In the genomic region with DNA sequence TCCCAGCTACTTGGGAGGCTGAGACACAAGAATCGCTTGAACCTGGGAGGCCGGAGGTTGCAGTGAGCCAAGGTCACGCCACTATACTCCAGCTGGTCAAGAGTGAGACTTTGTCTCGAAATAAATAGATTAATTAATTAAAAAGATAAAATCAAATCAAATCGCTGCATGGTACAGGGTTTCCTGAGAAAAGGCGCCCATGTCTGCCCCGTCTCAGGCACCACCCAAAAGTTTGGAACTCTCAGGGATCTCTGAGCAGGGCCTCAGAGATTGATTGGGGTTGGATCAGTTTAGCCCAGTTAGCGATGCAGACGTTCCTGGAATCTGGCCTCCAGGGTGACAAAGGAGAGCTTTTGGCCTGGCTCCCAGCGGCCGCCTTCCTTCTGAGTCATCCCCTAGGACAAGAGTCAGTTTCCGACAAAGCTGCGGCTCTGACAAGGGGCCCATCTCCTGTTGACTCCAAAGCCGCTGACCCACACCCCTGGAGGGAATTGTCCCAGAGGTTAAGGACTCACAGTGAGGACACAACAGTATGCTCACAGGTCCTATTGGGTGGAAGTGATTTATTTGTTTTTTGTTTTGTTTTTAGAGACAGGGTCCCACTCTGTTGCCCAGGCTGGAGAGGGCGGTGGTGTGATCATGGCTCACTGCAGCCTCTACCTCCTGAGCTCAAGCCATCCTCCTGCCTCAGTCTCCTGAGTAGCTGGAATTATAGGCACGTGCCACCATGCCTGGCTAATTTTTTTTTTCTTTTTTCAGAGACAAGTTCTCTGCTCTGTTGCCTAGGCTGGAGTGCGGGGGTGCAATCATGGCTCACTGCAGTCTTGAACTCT, we compare ENCODE assay signal across 8 cellular contexts. TPM values are rescaled to one million over a fixed set of nuclear protein-coding genes. Genes with fewer than 3 reads are reported as not detected.
A peak's percentile ranks its signal among the peaks of the same experiment; 100 is the strongest.
DNase-seq lines count a peak whose midpoint lies in the region; ATAC-seq and TF ChIP-seq lines count a peak whose summit lies in the region.
"Had no signal": no experiment of that assay in that cellular context is flagged by ENCODE, and none has a peak within 500 bp of the region (broad histone marks: within the 10 kb centered on the region; RNA-seq: fewer than 3 reads in every experiment).

No MANE protein-coding gene starts in this region.

- H3K9me3 ChIP-seq in PC-9 (ENCODE audit: insufficient read depth, low read depth) (no peaks in the 10 kb centered on the region), left ventricle myocardium inferior (replicated peaks) (no peaks in the 10 kb centered on the region)

- H4K20me1 ChIP-seq in PC-9 (ENCODE audit: insufficient read depth) = no peaks in the 10 kb centered on the region; the same call in 1 of the 2 replicates

- DNase-seq in PC-9 = peak; percentile 86 to 93
- DNase-seq in left ventricle myocardium inferior = peak; percentile 68
- no peak for DNase-seq in stimulated activated effector memory CD8-positive, alpha-beta T cell treated with anti-CD3 and anti-CD28 coated beads, Interleukin-12 subunit alpha, Interleukin-12 subunit beta, amount 100 ng/mL, for 72 hours (ENCODE audit: low spot score in 2 of 2)
- DNase-seq: activated naive CD8-positive, alpha-beta T cell treated with anti-CD3 and anti-CD28 coated beads, Interleukin-2, amount 50 U/mL, for 24 hours; CD4-positive, alpha-beta T cell had no signal

- no TSS peak for BruUV-seq in PC-9 (replicated peaks; lab: Mats Ljungman, UMichigan)

- POLR2A ChIA-PET in PC-9 (lab: Charles Lee; ENCODE audit: unreplicated experiment) = interaction anchor here (0.7 kb wide), 1 partner anchor 45 kb away, joined by 4 read pairs; no protein-coding TSS in a partner anchor

- H3K4me2 ChIP-seq in PC-9 = peak overlapping the region; percentile 29

- no peaks in the 10 kb centered on the region for H3K4me1 Mint-ChIP-seq in stimulated activated effector memory CD8-positive, alpha-beta T cell treated with anti-CD3 and anti-CD28 coated beads, Interleukin-12 subunit alpha, Interleukin-12 subunit beta, amount 100 ng/mL, for 72 hours

- H3K4me3 Mint-ChIP-seq in stimulated activated effector memory CD8-positive, alpha-beta T cell treated with anti-CD3 and anti-CD28 coated beads, Interleukin-12 subunit alpha, Interleukin-12 subunit beta, amount 100 ng/mL, for 72 hours = no peak overlapping the region
- H3K4me3 Mint-ChIP-seq: activated naive CD8-positive, alpha-beta T cell treated with anti-CD3 and anti-CD28 coated beads, Interleukin-2, amount 50 U/mL, for 24 hours; CD4-positive, alpha-beta T cell had no signal

- H3K36me3 Mint-ChIP-seq in stimulated activated effector memory CD8-positive, alpha-beta T cell treated with anti-CD3 and anti-CD28 coated beads, Interleukin-12 subunit alpha, Interleukin-12 subunit beta, amount 100 ng/mL, for 72 hours = peaks cover 82% of the 10 kb centered on the region

- peaks cover 2% of the 10 kb centered on the region for H3K79me2 ChIP-seq in ACC112 (ENCODE audit: control insufficient read depth, insufficient read depth, low read length, unreplicated experiment)
- no peaks in the 10 kb centered on the region for H3K79me2 ChIP-seq in PC-9 (ENCODE audit: low read depth)

- H3K4me3 ChIP-seq in ACC112 (ENCODE audit: low read depth, low read length) (no peak overlapping the region), PC-9 (no peak overlapping the region), left ventricle myocardium inferior (no peak overlapping the region)

- no peaks in the 10 kb centered on the region for H3K27me3 ChIP-seq in ACC112 (ENCODE audit: insufficient read depth, low read length)
- no peaks in the 10 kb centered on the region for H3K27me3 ChIP-seq in PC-9 (ENCODE audit: insufficient read depth, low read depth)
- H3K27me3 ChIP-seq in left ventricle myocardium inferior (ENCODE audit: low read depth) = no peaks in the 10 kb centered on the region

- intact Hi-C loops in PC-9 (cut with micrococcal nuclease; ENCODE audit: unreplicated experiment) = loop anchor here (1.0 kb wide), 1 partner anchor 8 kb away; no protein-coding TSS in a partner anchor
- intact Hi-C loops in left ventricle myocardium inferior (cut with micrococcal nuclease) = no loop called here

- peaks cover 16% of the 10 kb centered on the region; the same call in 1 of the 2 replicates for H3F3A ChIP-seq in PC-9 (ENCODE audit: insufficient read depth, low read depth)

- peaks cover 12% of the 10 kb centered on the region for H3K4me1 ChIP-seq in ACC112 (ENCODE audit: control insufficient read depth, insufficient read depth, low read length, unreplicated experiment)
- peaks cover 16% of the 10 kb centered on the region for H3K4me1 ChIP-seq in PC-9 (replicated peaks; ENCODE audit: insufficient read depth)
- H3K4me1 ChIP-seq in left ventricle myocardium inferior = peaks cover 15% of the 10 kb centered on the region

- no peaks in the 10 kb centered on the region for H3K9me2 ChIP-seq in PC-9 (ENCODE audit: insufficient read depth)

- no peak overlapping the region for H2AFZ ChIP-seq in ACC112 (ENCODE audit: low read length, unreplicated experiment)
- no peak overlapping the region for H2AFZ ChIP-seq in PC-9

- no peaks in the 10 kb centered on the region for H3K9me3 Mint-ChIP-seq in stimulated activated effector memory CD8-positive, alpha-beta T cell treated with anti-CD3 and anti-CD28 coated beads, Interleukin-12 subunit alpha, Interleukin-12 subunit beta, amount 100 ng/mL, for 72 hours
- H3K9me3 Mint-ChIP-seq: activated naive CD8-positive, alpha-beta T cell treated with anti-CD3 and anti-CD28 coated beads, Interleukin-2, amount 50 U/mL, for 24 hours; CD4-positive, alpha-beta T cell had no signal

- H3K36me3 ChIP-seq in ACC112 (ENCODE audit: insufficient read depth, low read length) (no peaks in the 10 kb centered on the region; the same call in 1 of the 2 replicates), PC-9 (ENCODE audit: low read depth) (no peaks in the 10 kb centered on the region), left ventricle myocardium inferior (peaks cover 4% of the 10 kb centered on the region)

- no peak for TF ChIP-seq CTCF in PC-9 (conservative IDR thresholded peaks at IDR 0.05)
- no peak for TF ChIP-seq CTCF in left ventricle myocardium inferior (IDR thresholded peaks at IDR 0.05; ENCODE audit: borderline replicate concordance)

- no peak overlapping the region for H3K27ac Mint-ChIP-seq in stimulated activated effector memory CD8-positive, alpha-beta T cell treated with anti-CD3 and anti-CD28 coated beads, Interleukin-12 subunit alpha, Interleukin-12 subunit beta, amount 100 ng/mL, for 72 hours
- H3K27ac Mint-ChIP-seq: activated naive CD8-positive, alpha-beta T cell treated with anti-CD3 and anti-CD28 coated beads, Interleukin-2, amount 50 U/mL, for 24 hours; CD4-positive, alpha-beta T cell had no signal

- no peak for ATAC-seq in stimulated activated effector memory CD8-positive, alpha-beta T cell treated with anti-CD3 and anti-CD28 coated beads, Interleukin-12 subunit alpha, Interleukin-12 subunit beta, amount 100 ng/mL, for 72 hours
- ATAC-seq in GM21390 (IDR thresholded peaks at IDR 0.05; ENCODE audit: unreplicated experiment) (no peak), GM19351 (IDR thresholded peaks at IDR 0.05; ENCODE audit: unreplicated experiment) (no peak)
- ATAC-seq: activated naive CD8-positive, alpha-beta T cell treated with anti-CD3 and anti-CD28 coated beads, Interleukin-2, amount 50 U/mL, for 24 hours had no signal

- CTCF ChIA-PET in PC-9 (lab: Charles Lee) = interaction anchor here (0.6 to 1.1 kb wide), 2 partner anchors 8 to 27 kb away, joined by 4 to 6 read pairs; no protein-coding TSS in a partner anchor

- peak overlapping the region; percentile 64 for H3K27ac ChIP-seq in ACC112 (ENCODE audit: low read depth, low read length)
- peak overlapping the region; percentile 55 for H3K27ac ChIP-seq in PC-9
- peak overlapping the region; percentile 79 for H3K27ac ChIP-seq in left ventricle myocardium inferior (replicated peaks)

RNA-seq across cellular contexts. Expression of gene ORAI2, which starts 6.8 kb away (rescaled TPM):
- 53.3 and 59.7 TPM in 2 replicates for total RNA-seq in PC-9 (2021)
- 2.6 TPM for total RNA-seq in left ventricle myocardium inferior

RNA-seq across cellular contexts. Expression of gene ALKBH4, which starts 24.5 kb away (rescaled TPM):
- 10.9 and 18.1 TPM in 2 replicates for total RNA-seq in PC-9 (2021)
- total RNA-seq in left ventricle myocardium inferior = 6.0 TPM

RNA-seq across cellular contexts. Expression of gene LRWD1, which starts 24.6 kb away (rescaled TPM):
- total RNA-seq in PC-9 (2021) (35.3 and 57.9 TPM in 2 replicates), left ventricle myocardium inferior (11.2 TPM)

RNA-seq across cellular contexts. Expression of gene POLR2J, which starts 38.5 kb away (rescaled TPM):
- 50.2 and 66.9 TPM in 2 replicates for total RNA-seq in PC-9 (2021)
- total RNA-seq in left ventricle myocardium inferior = 55.8 TPM

RNA-seq across cellular contexts. Expression of gene PRKRIP1, which starts 44.0 kb away (rescaled TPM):
- total RNA-seq in PC-9 (2021) = 34.6 and 43.1 TPM in 2 replicates
- total RNA-seq in left ventricle myocardium inferior = 11.1 TPM

Comparison
In these comparisons a context has a peak if more than half of its experiments do, and no peak if none do; other contexts are left out.
1. DNase-seq: peak in PC-9 (2 of 2) and left ventricle myocardium inferior (single experiment); none in stimulated activated effector memory CD8-positive, alpha-beta T cell treated with anti-CD3 and anti-CD28 coated beads, Interleukin-12 subunit alpha, Interleukin-12 subunit beta, amount 100 ng/mL, for 72 hours (0 of 2).
2. RNA of gene ORAI2, which starts 6.8 kb away (total RNA-seq): 53.3 to 59.7 TPM in PC-9; 2.6 TPM in left ventricle myocardium inferior (single experiment); every median in the first group is over 10 times any median in the second.
3. Peak in every context shown above with its lines, with median percentiles within 50 percentile points of each other: H3K27ac ChIP-seq.